In genomic region chr2:237474511-237474911, GRCh38 we compare ENCODE assay signal across 9 cellular contexts. TPM values are rescaled to one million over a fixed set of nuclear protein-coding genes. Genes with fewer than 3 reads are reported as not detected.
DNase-seq lines count a peak whose midpoint lies in the region; FAIRE-seq and TF ChIP-seq lines count a peak whose summit lies in the region.
"Had no signal": no experiment of that assay in that cellular context is flagged by ENCODE, and none has a peak within 500 bp of the region (broad histone marks: within the 10 kb centered on the region; RNA-seq: fewer than 3 reads in every experiment).

No MANE protein-coding gene starts in this region.

- no peaks in the 10 kb centered on the region for H3K36me3 Mint-ChIP-seq in mesothelial cell of epicardium

- H3K27ac ChIP-seq in 22Rv1: peak overlapping the region; percentile 100
- H3K27ac ChIP-seq in KOPT-K1 (ENCODE audit: low read depth, low read length, poor library complexity, severe bottlenecking): peak overlapping the region; percentile 63

- no peaks in the 10 kb centered on the region for H3K36me3 ChIP-seq in KOPT-K1 (ENCODE audit: insufficient read depth, low read length)

- peak overlapping the region; percentile 93 for H3K27ac Mint-ChIP-seq in mesothelial cell of epicardium

- DNase-seq in choroid plexus epithelial cell (ENCODE audit: low read depth) (peak; percentile 83), mesothelial cell of epicardium (ENCODE audit: low spot score in 2 of 2, unreplicated experiment in 2 of 2) (no peak), cerebellar cortex (ENCODE audit: low spot score) (no peak), urothelium cell line (ENCODE audit: low spot score) (no peak), NCI-H2196 (lab: John Stamatoyannopoulos, UW; ENCODE audit: unreplicated experiment) (no peak)
- DNase-seq in activated CD8-positive, alpha-beta memory T cell treated with anti-CD3 and anti-CD28 coated beads, Interleukin-2, amount 50 U/mL, for 48 hours: no peak

- peaks cover 8% of the 10 kb centered on the region for H3K4me1 Mint-ChIP-seq in mesothelial cell of epicardium

- no peaks in the 10 kb centered on the region for H3K9me3 ChIP-seq in KOPT-K1 (ENCODE audit: insufficient read depth, low read length, poor library complexity, severe bottlenecking)

- peaks cover 26% of the 10 kb centered on the region for H3K27me3 Mint-ChIP-seq in mesothelial cell of epicardium (ENCODE audit: low read depth)

- H3K4me3 Mint-ChIP-seq in mesothelial cell of epicardium: peak overlapping the region; percentile 81

- H3K9me3 Mint-ChIP-seq in mesothelial cell of epicardium: no peaks in the 10 kb centered on the region

- peak overlapping the region; percentile 63 for H3K4me3 ChIP-seq in choroid plexus epithelial cell (ENCODE audit: low read depth, low read length)

- TF ChIP-seq CTCF in 22Rv1 (IDR thresholded peaks at IDR 0.05) (no peak), choroid plexus epithelial cell (conservative IDR thresholded peaks at IDR 0.05; ENCODE audit: low read depth, low read length) (no peak), mesothelial cell of epicardium (IDR thresholded peaks at IDR 0.05; ENCODE audit: unreplicated experiment) (no peak)

- FAIRE-seq in urothelium cell line (lab: Jason Lieb, UNC): no peak

RNA-seq across cellular contexts. Expression of gene MLPH, which starts 12.5 kb away (rescaled TPM):
- total RNA-seq in mesothelial cell of epicardium: 6.1 to 7.7 TPM (median 7.5 TPM) in 3 replicates
- total RNA-seq: T-helper 1 cell treated with Interleukin-12 subunit alpha and Interleukin-12 subunit beta and Interleukin-4 antibody, amounts not matched to agents 30 ng/mL and 1 ng/mL, for 36 hours had no signal
